ENCODE assay signal across 1 cellular context in genomic region chr2:237254369-237254861, GRCh38.
TF ChIP-seq lines count a peak whose summit lies in the region.

No MANE protein-coding gene starts in this region.

TF ChIP-seq in IMR-90, 13 proteins besides CTCF, POLR2A, EP300 and RAD21 (continued from another document):
- TF ChIP-seq ELK1 (IDR thresholded peaks at IDR 0.05; ENCODE audit: borderline replicate concordance, low read depth, low read length) = no peak
- no peak for TF ChIP-seq BHLHE40 (IDR thresholded peaks at IDR 0.05; ENCODE audit: low read depth, low read length)
- TF ChIP-seq CEBPB (IDR thresholded peaks at IDR 0.05; ENCODE audit: low read depth, low read length) = no peak
- no peak for TF ChIP-seq FOS (IDR thresholded peaks at IDR 0.05; ENCODE audit: low read depth, low read length)
- TF ChIP-seq CHD1 (IDR thresholded peaks at IDR 0.05; ENCODE audit: low read depth, low read length) = no peak
- TF ChIP-seq MAZ (IDR thresholded peaks at IDR 0.05; ENCODE audit: borderline replicate concordance, low read depth, low read length) = no peak
- TF ChIP-seq USF2 (IDR thresholded peaks at IDR 0.05; ENCODE audit: low read depth, low read length) = no peak
- no peak for TF ChIP-seq MAFK (IDR thresholded peaks at IDR 0.05; ENCODE audit: low read depth, low read length)
- TF ChIP-seq RFX5 (IDR thresholded peaks at IDR 0.05; ENCODE audit: low read depth, low read length) = no peak
- no peak for TF ChIP-seq SMC3 (IDR thresholded peaks at IDR 0.05; ENCODE audit: low read depth, low read length)
- no peak for TF ChIP-seq MXI1 (IDR thresholded peaks at IDR 0.05; ENCODE audit: borderline replicate concordance, low read depth, low read length)
- no peak for TF ChIP-seq NFE2L2 (IDR thresholded peaks at IDR 0.05; ENCODE audit: low read depth, low read length)
